12 cellular contexts compared by ENCODE assay signal in the genomic region with DNA sequence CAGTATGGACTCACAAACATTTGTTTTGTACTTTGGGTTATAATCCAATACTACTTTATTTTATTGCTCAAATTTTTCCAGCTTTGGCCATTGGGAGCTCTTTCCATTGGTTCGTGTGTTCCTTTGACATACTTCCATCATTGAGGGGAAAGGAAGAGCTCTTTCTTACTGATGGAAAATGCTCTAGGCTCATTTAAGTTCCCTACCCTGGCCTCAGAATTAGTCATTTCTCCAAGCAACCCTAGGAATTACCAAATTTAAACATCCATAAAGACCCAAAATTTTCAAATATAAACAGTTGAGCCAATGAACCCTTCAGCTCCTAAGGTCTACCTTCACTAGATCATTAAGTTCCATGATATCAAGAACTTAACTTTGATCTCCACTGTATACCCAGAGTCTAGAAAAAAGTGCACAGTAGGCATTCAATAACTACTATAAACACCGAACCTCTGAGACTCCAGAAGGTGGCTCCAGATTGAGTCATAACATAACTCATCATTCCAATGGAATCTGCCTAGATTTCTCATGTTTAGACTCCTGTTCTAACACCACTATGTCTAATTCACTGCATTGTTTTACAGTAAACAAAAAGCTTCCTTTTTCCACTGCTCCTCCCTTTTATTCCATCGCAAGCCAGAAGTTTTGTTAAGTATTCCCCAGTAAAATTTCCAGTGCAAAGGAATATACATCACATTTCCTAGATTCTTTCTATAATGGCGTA. TPM values are rescaled to one million over a fixed set of nuclear protein-coding genes. Genes with fewer than 3 reads are reported as not detected.
DNase-seq lines count a peak whose midpoint lies in the region; ATAC-seq, FAIRE-seq and TF ChIP-seq lines count a peak whose summit lies in the region.
"Had no signal": no experiment of that assay in that cellular context is flagged by ENCODE, and none has a peak within 500 bp of the region (broad histone marks: within the 10 kb centered on the region; RNA-seq: fewer than 3 reads in every experiment).

No MANE protein-coding gene starts in this region.

- no peaks in the 10 kb centered on the region for H3K27me3 Mint-ChIP-seq in activated CD4-positive, alpha-beta memory T cell treated with anti-CD3 and anti-CD28 coated beads for 36 hours
- H3K27me3 Mint-ChIP-seq: activated CD4-positive, alpha-beta T cell treated with anti-CD3 and anti-CD28 coated beads for 36 hours; activated naive CD8-positive, alpha-beta T cell treated with anti-CD3 and anti-CD28 coated beads, Interleukin-2, amount 10 ng/mL, durations not matched to agents 7 days and 5 days; stimulated activated naive CD8-positive, alpha-beta T cell treated with anti-CD3 and anti-CD28 coated beads, Interleukin-15, amount 100 ng/mL, for 72 hours had no signal

- TF ChIP-seq RAD21 in K562 (CRISPR knock-in tag; conservative IDR thresholded peaks at IDR 0.05 in 1 of 2, IDR thresholded peaks at IDR 0.05 in 1 of 2), result no peak

- FAIRE-seq in K562 (lab: Jason Lieb, UNC), result peak; percentile 46

- no peaks in the 10 kb centered on the region for H3K27me3 ChIP-seq in K562 (ENCODE audit: control insufficient read depth in 2 of 2, insufficient read depth in 2 of 2, low read length in 2 of 2)

- no peaks in the 10 kb centered on the region for H3K36me3 ChIP-seq in K562 (ENCODE audit: control insufficient read depth, insufficient read depth, low read length)

- CTCF ChIA-PET in K562 (lab: Yijun Ruan, JAX; ENCODE audit: low intra/inter-chr PET ratio), result no interaction called here
- CTCF ChIA-PET in activated CD4-positive, alpha-beta memory T cell treated with anti-CD3 and anti-CD28 coated beads for 36 hours (lab: Charles Lee), result interaction anchor here (1.0 to 1.2 kb wide), 3 partner anchors 8 to 132 kb away, joined by 3 to 4 read pairs (median 3); no protein-coding TSS in a partner anchor

- H3K4me1 ChIP-seq in K562 (replicated peaks in 1 of 2; ENCODE audit: control insufficient read depth in 2 of 2, insufficient read depth in 2 of 2, low read length in 2 of 2), result peaks cover 23 to 55% of the 10 kb centered on the region in 2 experiments

- H3K4me1 Mint-ChIP-seq in activated CD4-positive, alpha-beta memory T cell treated with anti-CD3 and anti-CD28 coated beads for 36 hours (ENCODE audit: low read depth), result peaks cover 28% of the 10 kb centered on the region

- in situ Hi-C loops in ACHN (cut with HindIII; ENCODE audit: low pct_ligation_motif_present, low pct_unique_long_range_greater_than_20kb, low sequenced_read_pairs), result no loop called here
- in situ Hi-C loops in K562 (cut with MboI), result no loop called here

- no peaks in the 10 kb centered on the region for H4K20me1 ChIP-seq in K562 (replicated peaks; ENCODE audit: control insufficient read depth, insufficient read depth, low read length)

- no peak for TF ChIP-seq CTCF in K562 (IDR thresholded peaks at IDR 0.05 in 2 of 3, conservative IDR thresholded peaks at IDR 0.05 in 1 of 3; ENCODE audit: insufficient read depth in 2 of 3, low read depth in 1 of 3, low read length in 3 of 3)

- H2AFZ ChIP-seq in K562 (ENCODE audit: low read depth, low read length), result no peak overlapping the region

- H3K9me1 ChIP-seq in K562 (ENCODE audit: control insufficient read depth, insufficient read depth, low read length), result peaks cover 3% of the 10 kb centered on the region

- TF ChIP-seq EP300 in K562 (IDR thresholded peaks at IDR 0.05; ENCODE audit: low read length), result no peak

- POLR2A ChIA-PET in K562 (lab: Yijun Ruan, JAX), result interaction anchor here (0.5 to 1.1 kb wide), 3 partner anchors 8 to 383 kb away, joined by 3 to 4 read pairs (median 4); no protein-coding TSS in a partner anchor
- POLR2A ChIA-PET in activated CD4-positive, alpha-beta memory T cell treated with anti-CD3 and anti-CD28 coated beads for 36 hours (lab: Charles Lee), result no interaction called here

- DNase-seq in ACHN (peak; percentile 89), HS-5 (ENCODE audit: low read depth) (peak; percentile 93), K562 (ENCODE audit: extremely low read depth in 1 of 4, low spot score in 3 of 4) (no peak), iris pigment epithelial cell (ENCODE audit: low read depth) (peak; percentile 90), NCI-H524 treated with DMSO at 0.1 percent for 48 hours (lab: John Stamatoyannopoulos, UW) (no peak)
- no peak for DNase-seq in stimulated activated CD8-positive, alpha-beta memory T cell treated with anti-CD3 and anti-CD28 coated beads, Interleukin-4, amount 100 ng/mL, for 48 hours
- DNase-seq in activated CD4-positive, alpha-beta memory T cell treated with anti-CD3 and anti-CD28 coated beads for 36 hours, result no peak
- no peak for DNase-seq in activated T-cell treated with anti-CD3 and anti-CD28 coated beads, Interleukin-2, amount 50 U/mL, for 48 hours
- DNase-seq: activated CD4-positive, alpha-beta T cell treated with anti-CD3 and anti-CD28 coated beads for 36 hours; activated naive CD8-positive, alpha-beta T cell treated with anti-CD3 and anti-CD28 coated beads, Interleukin-2, amount 10 ng/mL, durations not matched to agents 7 days and 5 days; C1 segment of cervical spinal cord; stimulated activated naive CD8-positive, alpha-beta T cell treated with anti-CD3 and anti-CD28 coated beads, Interleukin-15, amount 100 ng/mL, for 72 hours had no signal

- H3K4me3 ChIP-seq in K562, result no peak overlapping the region

- no peak overlapping the region for H3K9ac ChIP-seq in K562 (ENCODE audit: insufficient read depth in 1 of 2, low read depth in 2 of 2, low read length in 2 of 2)

- no peaks in the 10 kb centered on the region for H3K9me3 ChIP-seq in K562 (replicated peaks; ENCODE audit: control insufficient read depth, insufficient read depth, low read depth, low read length)

- H3K79me2 ChIP-seq in K562 (ENCODE audit: control insufficient read depth, insufficient read depth, low read length), result peaks cover 23% of the 10 kb centered on the region

- H3K4me3 Mint-ChIP-seq in activated CD4-positive, alpha-beta memory T cell treated with anti-CD3 and anti-CD28 coated beads for 36 hours, result no peak overlapping the region
- H3K4me3 Mint-ChIP-seq: activated CD4-positive, alpha-beta T cell treated with anti-CD3 and anti-CD28 coated beads for 36 hours; activated naive CD8-positive, alpha-beta T cell treated with anti-CD3 and anti-CD28 coated beads, Interleukin-2, amount 10 ng/mL, durations not matched to agents 7 days and 5 days; stimulated activated naive CD8-positive, alpha-beta T cell treated with anti-CD3 and anti-CD28 coated beads, Interleukin-15, amount 100 ng/mL, for 72 hours had no signal

- BruUV-seq in K562 (replicated peaks; lab: Mats Ljungman, UMichigan), result no TSS peak

- intact Hi-C loops in K562 (cut with micrococcal nuclease), result no loop called here
- intact Hi-C loops in activated CD4-positive, alpha-beta memory T cell treated with anti-CD3 and anti-CD28 coated beads for 36 hours (cut with micrococcal nuclease), result no loop called here

- no peak for ATAC-seq in K562
- ATAC-seq: activated CD4-positive, alpha-beta T cell treated with anti-CD3 and anti-CD28 coated beads for 36 hours; stimulated activated naive CD8-positive, alpha-beta T cell treated with anti-CD3 and anti-CD28 coated beads, Interleukin-15, amount 100 ng/mL, for 72 hours had no signal

- WGBS in K562 (ENCODE audit: insufficient coverage, low coverage, missing lambda C conversion rate), result 56% methylated on average over 4 of the region's 4 CpGs

- H3K9me3 Mint-ChIP-seq in activated CD4-positive, alpha-beta memory T cell treated with anti-CD3 and anti-CD28 coated beads for 36 hours, result no peaks in the 10 kb centered on the region
- H3K9me3 Mint-ChIP-seq: activated naive CD8-positive, alpha-beta T cell treated with anti-CD3 and anti-CD28 coated beads, Interleukin-2, amount 10 ng/mL, durations not matched to agents 7 days and 5 days; stimulated activated naive CD8-positive, alpha-beta T cell treated with anti-CD3 and anti-CD28 coated beads, Interleukin-15, amount 100 ng/mL, for 72 hours had no signal

- H3K27ac ChIP-seq in K562 (ENCODE audit: extremely low read depth, low read depth, low read length), result no peak overlapping the region; the same call in 2 of the 3 replicates

- H3K36me3 Mint-ChIP-seq in activated CD4-positive, alpha-beta memory T cell treated with anti-CD3 and anti-CD28 coated beads for 36 hours, result no peaks in the 10 kb centered on the region

- no peak overlapping the region for H3K27ac Mint-ChIP-seq in activated CD4-positive, alpha-beta memory T cell treated with anti-CD3 and anti-CD28 coated beads for 36 hours
- H3K27ac Mint-ChIP-seq: activated CD4-positive, alpha-beta T cell treated with anti-CD3 and anti-CD28 coated beads for 36 hours; activated naive CD8-positive, alpha-beta T cell treated with anti-CD3 and anti-CD28 coated beads, Interleukin-2, amount 10 ng/mL, durations not matched to agents 7 days and 5 days; stimulated activated naive CD8-positive, alpha-beta T cell treated with anti-CD3 and anti-CD28 coated beads, Interleukin-15, amount 100 ng/mL, for 72 hours had no signal

- TF ChIP-seq POLR2A in K562 (conservative IDR thresholded peaks at IDR 0.05), result no peak

- H3K4me2 ChIP-seq in K562 (ENCODE audit: insufficient read depth, low read length), result no peak overlapping the region

TF ChIP-seq in K562, 482 proteins besides CTCF, POLR2A, EP300 and RAD21 (continues in another document):
- TF ChIP-seq NFIX (CRISPR knock-in tag; IDR thresholded peaks at IDR 0.05; ENCODE audit: low read depth), result no peak
- peak; percentile 83 for TF ChIP-seq ZKSCAN8 (CRISPR knock-in tag; IDR thresholded peaks at IDR 0.05)
- no peak for TF ChIP-seq HDAC8 (tag; IDR thresholded peaks at IDR 0.05)

RNA-seq across cellular contexts. Expression of gene SMURF2, which starts 39.0 kb away (rescaled TPM):
- total RNA-seq in K562 (2011; cell fraction: chromatin; rRNA removed; ENCODE audit: low replicate concordance), result 14.0 and 35.3 TPM in 2 replicates
- total RNA-seq in K562 (2011; cell fraction: nucleolus; rRNA removed), result 6.8 and 8.8 TPM in 2 replicates
- 12.4 and 15.6 TPM in 2 replicates for total RNA-seq in K562 (2011; cell fraction: nucleoplasm; rRNA removed)
- 11.6 and 13.0 TPM in 2 replicates for total RNA-seq in K562 (2014; rRNA removed)
- total RNA-seq in K562 (2014; rRNA removed; fragmentation: Illumina TruSeq; extraction: Trizol), result 20.5 and 22.1 TPM in 2 replicates
- 22.0 and 23.1 TPM in 2 replicates for total RNA-seq in K562 (2015; rRNA removed; fragmentation: Illumina TruSeq; extraction: Trizol)
- 15.2 and 15.7 TPM in 2 replicates for total RNA-seq in K562 (2021)
- polyA plus RNA-seq in K562 (2011; rRNA removed), result 13.3 and 14.8 TPM in 2 replicates
- polyA plus RNA-seq in K562 (2011; cell fraction: cytosol; rRNA removed), result 3.4 and 7.1 TPM in 2 replicates
- polyA plus RNA-seq in K562 (2011; cell fraction: nucleus; rRNA removed), result 11.5 and 13.8 TPM in 2 replicates
- 8.8 and 9.6 TPM in 2 replicates for polyA plus RNA-seq in K562 (2012)
- 15.9 and 16.4 TPM in 2 replicates for polyA plus RNA-seq in K562 (2014; fragmentation: Illumina TruSeq; extraction: Trizol)
- polyA plus RNA-seq in K562 (2014; fragmentation: Nextera tagmentation; extraction: Ambion mirVana), result 1 to 10 TPM; 3.8 to 5.0 TPM
- 9.1 and 11.3 TPM in 2 replicates for polyA plus RNA-seq in K562 (2014; rRNA removed)
- polyA minus RNA-seq in K562 (2011; rRNA and poly(A)+ RNA removed), result 31.6 and 34.3 TPM in 2 replicates
- 7.8 and 10.6 TPM in 2 replicates for polyA minus RNA-seq in K562 (2011; cell fraction: cytosol; rRNA and poly(A)+ RNA removed)
- 5.8 and 19.7 TPM in 2 replicates for polyA minus RNA-seq in K562 (2011; cell fraction: nucleus; rRNA and poly(A)+ RNA removed)
- total RNA-seq in activated CD4-positive, alpha-beta memory T cell treated with anti-CD3 and anti-CD28 coated beads for 36 hours, result 10 to 100 TPM; 11.5 to 12.1 TPM

Comparison
In these comparisons a context has a peak if more than half of its experiments do, and no peak if none do; other contexts are left out.
1. DNase-seq: peak in ACHN (single experiment), HS-5 (single experiment) and iris pigment epithelial cell (single experiment); none in K562 (0 of 4), stimulated activated CD8-positive, alpha-beta memory T cell treated with anti-CD3 and anti-CD28 coated beads, Interleukin-4, amount 100 ng/mL, for 48 hours (single experiment), NCI-H524 treated with DMSO at 0.1 percent for 48 hours (single experiment), activated CD4-positive, alpha-beta memory T cell treated with anti-CD3 and anti-CD28 coated beads for 36 hours (single experiment) and activated T-cell treated with anti-CD3 and anti-CD28 coated beads, Interleukin-2, amount 50 U/mL, for 48 hours (0 of 2).